In the genomic region with DNA sequence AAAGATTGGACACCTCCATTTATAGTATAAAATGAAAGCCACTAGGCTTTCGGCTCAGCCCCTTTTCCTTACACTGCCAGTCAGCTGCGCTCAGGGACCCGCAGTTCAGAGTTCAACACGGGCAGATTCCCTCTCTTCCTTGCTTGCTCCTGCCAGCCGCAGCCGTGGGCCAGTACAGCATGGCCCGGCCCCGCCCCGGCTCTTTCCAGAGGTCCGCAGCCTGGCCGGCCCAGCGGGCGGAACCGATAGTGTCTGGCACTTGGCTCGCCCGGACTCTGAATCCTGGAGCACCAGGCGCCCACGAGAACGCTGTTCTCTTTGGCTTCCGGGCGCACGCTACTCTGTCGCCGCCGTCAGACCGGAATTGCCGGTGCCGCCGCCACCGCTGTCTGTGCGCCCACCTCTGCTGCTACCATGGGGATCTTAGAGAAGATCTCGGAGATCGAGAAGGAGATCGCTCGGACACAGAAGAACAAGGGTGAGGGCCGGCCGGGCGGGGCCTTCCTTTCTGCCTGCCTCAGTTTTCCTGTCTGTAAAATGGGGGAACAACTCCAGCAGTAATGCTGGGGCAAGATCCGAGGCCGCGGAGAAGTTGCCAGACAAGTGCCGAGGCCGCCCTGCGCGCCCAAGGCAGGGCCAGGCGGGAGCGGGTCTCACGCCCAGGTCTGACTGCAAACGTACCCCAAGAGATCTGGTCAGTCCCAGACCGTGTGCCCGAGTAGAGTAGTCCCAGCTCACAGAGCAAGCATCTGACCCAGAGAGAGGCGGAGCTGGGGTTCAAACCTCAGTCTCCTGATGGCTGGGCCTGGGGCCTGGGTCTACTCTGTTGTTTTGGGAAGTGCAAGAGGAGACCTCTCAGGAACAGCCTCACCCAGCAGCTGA, we compare ENCODE assay signal across 1 cellular context.
A peak's percentile ranks its signal among the peaks of the same experiment; 100 is the strongest.
TF ChIP-seq lines count a peak whose summit lies in the region.

Gene DRG2 (plus strand): TSS at position 339 of the 882 bp plus-strand sequence. CDS start 76 bp downstream, at position 415.

TF ChIP-seq in HEK293, 187 proteins besides CTCF, POLR2A, EP300 and RAD21 (continued from another document):
- no peak for TF ChIP-seq ZNF645 (tag by site-specific recombination; IDR thresholded peaks at IDR 0.05)
- TF ChIP-seq ZNF776 (tag by site-specific recombination; IDR thresholded peaks at IDR 0.05; ENCODE audit: borderline replicate concordance) = no peak
- 0 out of 2 replicates have a peak, but pooled peaks have one; percentile 70 for TF ChIP-seq ZNF792 (tag by site-specific recombination; IDR thresholded peaks at IDR 0.05)
TF ChIP-seq in HEK293: peak in this region for 105.
